27 cellular contexts compared by ENCODE assay signal in genomic region chr19:10866495-10866894, GRCh38. TPM values are rescaled to one million over a fixed set of nuclear protein-coding genes. Genes with fewer than 3 reads are reported as not detected.
"Had no signal": no experiment of that assay in that cellular context is flagged by ENCODE, and none has a peak within 500 bp of the region (broad histone marks: within the 10 kb centered on the region; RNA-seq: fewer than 3 reads in every experiment).

No MANE protein-coding gene starts in this region.

- DNase-seq: effector memory CD4-positive, alpha-beta T cell; foreskin keratinocyte; heart left ventricle; kidney; left lung; mesenchymal stem cell; naive thymus-derived CD4-positive, alpha-beta T cell; stimulated activated CD4-positive, alpha-beta T cell treated with anti-CD3 and anti-CD28 coated beads, Interleukin-12 subunit alpha, Interleukin-12 subunit beta, amount 100 ng/mL, for 4 hours; stimulated activated CD4-positive, alpha-beta T cell treated with anti-CD3 and anti-CD28 coated beads, Interleukin-1b, Interleukin-23, amount 100 ng/mL, for 48 hours; stimulated activated CD4-positive, alpha-beta T cell treated with anti-CD3 and anti-CD28 coated beads, Interleukin-4, amount 100 ng/mL, for 1 hour; stimulated activated CD8-positive, alpha-beta memory T cell treated with anti-CD3 and anti-CD28 coated beads, Interleukin-4, amount 100 ng/mL, for 48 hours; stimulated activated naive CD4-positive, alpha-beta T cell; stimulated activated naive CD8-positive, alpha-beta T cell treated with anti-CD3 and anti-CD28 coated beads, Interleukin-15, amount 100 ng/mL, for 72 hours had no signal

- H3K9ac ChIP-seq: neural progenitor cell, parathyroid adenoma had no signal

- H3K4me3 ChIP-seq: esophagus muscularis mucosa, gastroesophageal sphincter, heart left ventricle, hepatocyte, left lung, neural progenitor cell, smooth muscle cell, suprapubic skin, vagina had no signal

- H3K9me3 ChIP-seq: esophagus muscularis mucosa, gastroesophageal sphincter, heart left ventricle, left lung, suprapubic skin, vagina had no signal

- H3K4me2 ChIP-seq: hepatocyte, neural progenitor cell, smooth muscle cell had no signal

- H3K4me1 ChIP-seq: foreskin keratinocyte, parathyroid adenoma had no signal

- H3K79me2 ChIP-seq: hepatocyte, parathyroid adenoma had no signal

- H3K27me3 Mint-ChIP-seq: naive thymus-derived CD4-positive, alpha-beta T cell; progenitor cell of endocrine pancreas; stimulated activated naive CD8-positive, alpha-beta T cell treated with anti-CD3 and anti-CD28 coated beads, Interleukin-15, amount 100 ng/mL, for 72 hours had no signal

- H3K4me3 Mint-ChIP-seq: mesothelial cell of epicardium; naive thymus-derived CD4-positive, alpha-beta T cell; nephron; neural progenitor cell; stimulated activated naive CD8-positive, alpha-beta T cell treated with anti-CD3 and anti-CD28 coated beads, Interleukin-15, amount 100 ng/mL, for 72 hours had no signal

- H3K36me3 Mint-ChIP-seq: mesothelial cell of epicardium; naive thymus-derived CD4-positive, alpha-beta T cell; neural progenitor cell had no signal

- FAIRE-seq: endothelial cell of umbilical vein, kidney had no signal

- ATAC-seq: foreskin keratinocyte; gastroesophageal sphincter; heart left ventricle; left lung; naive thymus-derived CD4-positive, alpha-beta T cell; sciatic nerve; stimulated activated naive CD8-positive, alpha-beta T cell treated with anti-CD3 and anti-CD28 coated beads, Interleukin-15, amount 100 ng/mL, for 72 hours had no signal

- H3K27ac ChIP-seq: esophagus muscularis mucosa, foreskin keratinocyte, gastroesophageal sphincter, heart left ventricle, hepatocyte, left lung, neural progenitor cell, parathyroid adenoma, suprapubic skin, vagina had no signal

- H2AFZ ChIP-seq: hepatocyte, neural progenitor cell, parathyroid adenoma had no signal

- H3K27me3 ChIP-seq: esophagus muscularis mucosa, foreskin keratinocyte, gastroesophageal sphincter, heart left ventricle, hepatocyte, left lung, neural progenitor cell, suprapubic skin, vagina had no signal

- H3K36me3 ChIP-seq: esophagus muscularis mucosa, gastroesophageal sphincter, heart left ventricle, neural progenitor cell, suprapubic skin, vagina had no signal

- H3K9me3 Mint-ChIP-seq: mesothelial cell of epicardium; nephron; neural progenitor cell; stimulated activated naive CD8-positive, alpha-beta T cell treated with anti-CD3 and anti-CD28 coated beads, Interleukin-15, amount 100 ng/mL, for 72 hours had no signal

- H3K27ac Mint-ChIP-seq: naive thymus-derived CD4-positive, alpha-beta T cell; neural progenitor cell; progenitor cell of endocrine pancreas; stimulated activated naive CD8-positive, alpha-beta T cell treated with anti-CD3 and anti-CD28 coated beads, Interleukin-15, amount 100 ng/mL, for 72 hours had no signal

RNA-seq across cellular contexts. Expression of gene C19orf38, which starts 18.3 kb away (rescaled TPM):
- total RNA-seq: endothelial cell of umbilical vein, epithelial cell of proximal tubule, foreskin keratinocyte had no signal
- polyA plus RNA-seq: endothelial cell of umbilical vein had no signal
